Comparison of ENCODE assay signal across 12 cellular contexts in the genomic region with DNA sequence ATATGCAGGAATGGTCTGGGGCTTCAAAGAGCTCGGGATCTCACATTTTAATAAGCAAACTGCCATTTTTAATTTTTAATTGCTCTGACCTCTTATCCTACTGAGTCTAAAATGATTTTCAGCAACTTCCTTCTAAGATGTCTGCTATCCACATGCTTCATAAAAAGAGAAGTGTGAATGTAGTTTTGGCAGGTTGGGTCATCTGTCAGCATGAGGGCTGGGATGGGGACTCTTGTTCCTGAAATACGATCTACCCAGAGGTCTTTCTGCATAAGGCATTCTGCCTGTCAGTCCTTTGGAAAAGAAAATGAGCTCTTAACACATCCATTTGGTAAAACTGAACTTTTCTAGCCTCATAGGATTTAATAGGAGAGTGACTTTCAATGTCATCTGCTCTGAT.
"Had no signal": no experiment of that assay in that cellular context is flagged by ENCODE, and none has a peak within 500 bp of the region (broad histone marks: within the 10 kb centered on the region; RNA-seq: fewer than 3 reads in every experiment).

No MANE protein-coding gene starts in this region.

- DNase-seq: activated naive CD4-positive, alpha-beta T cell treated with Interleukin-2 at 50 U/mL for 16 hours; activated T-cell treated with anti-CD3 and anti-CD28 coated beads for 4 hours; aorta; cortex of kidney; effector memory CD4-positive, alpha-beta T cell; hypothalamus; kidney; left ventricle myocardium superior; mesendoderm; stimulated activated naive CD8-positive, alpha-beta T cell treated with anti-CD3 and anti-CD28 coated beads, Interleukin-15, amount 100 ng/mL, for 72 hours; testis; upper lobe of left lung had no signal

- H3K27ac ChIP-seq: testis, upper lobe of left lung had no signal
